24 cellular contexts compared by ENCODE assay signal in the genomic region with DNA sequence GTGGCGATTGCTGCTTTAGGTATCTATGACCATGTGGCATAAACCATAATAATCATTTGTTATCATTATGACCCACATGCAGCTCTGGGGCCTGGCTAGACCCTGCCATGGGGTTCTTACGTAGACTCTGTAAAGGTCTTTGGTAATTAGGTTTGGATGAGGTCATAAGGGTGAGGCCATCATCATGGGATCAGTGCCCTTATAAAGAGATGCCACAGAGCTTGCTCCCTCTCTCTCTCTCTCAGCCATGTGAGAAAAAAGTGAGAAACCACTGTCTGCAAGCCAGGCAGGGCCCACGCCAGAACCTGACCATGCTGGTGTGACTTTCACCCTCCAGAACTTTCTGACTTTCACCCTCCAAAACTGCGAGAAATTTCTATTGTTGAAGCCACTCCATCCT.
DNase-seq lines count a peak whose midpoint lies in the region; ATAC-seq, FAIRE-seq and TF ChIP-seq lines count a peak whose summit lies in the region.
"Had no signal": no experiment of that assay in that cellular context is flagged by ENCODE, and none has a peak within 500 bp of the region (broad histone marks: within the 10 kb centered on the region; RNA-seq: fewer than 3 reads in every experiment).

No MANE protein-coding gene starts in this region.

- FAIRE-seq in HepG2 (lab: Jason Lieb, UNC) = no peak
- FAIRE-seq: A549, GM12878, GM12892, GM18507 had no signal

- no peak overlapping the region for H2BK120ac ChIP-seq in neuronal stem cell (ENCODE audit: low read depth, low read length)

- H3K27ac ChIP-seq in HepG2 (ENCODE audit: extremely low read length, insufficient read depth, low read length) (no peak overlapping the region), right lobe of liver (no peak overlapping the region), neuronal stem cell (replicated peaks; ENCODE audit: low read length) (no peak overlapping the region), heart left ventricle (no peak overlapping the region)
- H3K27ac ChIP-seq: 22Rv1; A549; BLaER1 treated with 17β-estradiol and CSF1 and Interleukin-3, amounts not matched to agents 10 nM and 100 nM; C4-2B had no signal

- no peak overlapping the region for H3K23ac ChIP-seq in neuronal stem cell (ENCODE audit: low read depth, low read length, poor library complexity)

- H2BK5ac ChIP-seq in neuronal stem cell (ENCODE audit: low read length) = no peak overlapping the region

- H3K4me3 ChIP-seq in HepG2 (replicated peaks in 1 of 3; ENCODE audit: insufficient read depth in 1 of 3, low read depth in 2 of 3, low read length in 3 of 3) = no peak overlapping the region
- H3K4me3 ChIP-seq in right lobe of liver = no peak overlapping the region
- no peak overlapping the region for H3K4me3 ChIP-seq in neuronal stem cell (ENCODE audit: low read length in 2 of 2)
- H3K4me3 ChIP-seq in heart left ventricle = no peak overlapping the region
- H3K4me3 ChIP-seq: A549; BLaER1 treated with 17β-estradiol and CSF1 and Interleukin-3, amounts not matched to agents 10 nM and 100 nM; GM12878 had no signal

- no peak overlapping the region for H2AK5ac ChIP-seq in neuronal stem cell (ENCODE audit: low read depth, low read length)

- no peak overlapping the region for H2BK15ac ChIP-seq in neuronal stem cell (ENCODE audit: low read length)

- H4K91ac ChIP-seq in neuronal stem cell (ENCODE audit: low read depth, low read length, poor library complexity) = no peak overlapping the region

- no peak overlapping the region for H3K14ac ChIP-seq in neuronal stem cell (ENCODE audit: low read length)

- H4K8ac ChIP-seq in neuronal stem cell (ENCODE audit: low read depth, low read length) = no peak overlapping the region

- no peak for TF ChIP-seq CTCF in HepG2 (CRISPR knock-in tag; IDR thresholded peaks at IDR 0.05)
- TF ChIP-seq CTCF in right lobe of liver (IDR thresholded peaks at IDR 0.05) = no peak
- TF ChIP-seq CTCF in heart left ventricle (IDR thresholded peaks at IDR 0.05) = no peak

- H3K9ac ChIP-seq in HepG2 (ENCODE audit: insufficient read depth, low read depth, low read length) (no peak overlapping the region), neuronal stem cell (ENCODE audit: low read depth, low read length, poor library complexity) (peak overlapping the region; percentile 38)
- H3K9ac ChIP-seq: BLaER1 treated with 17β-estradiol and CSF1 and Interleukin-3, amounts not matched to agents 10 nM and 100 nM had no signal

- CTCF ChIA-PET in HepG2 (lab: Yijun Ruan, JAX; ENCODE audit: low intra/inter-chr PET ratio, low total read pairs) = no interaction called here

- H3K4ac ChIP-seq in neuronal stem cell (ENCODE audit: low read length) = no peak overlapping the region

- no peaks in the 10 kb centered on the region for H4K20me1 ChIP-seq in HepG2 (ENCODE audit: insufficient read depth, low read length)

- TF ChIP-seq EP300 in HepG2 (IDR thresholded peaks at IDR 0.05; ENCODE audit: low read depth in 2 of 2, low read length in 2 of 2) (no peak), HepG2 (CRISPR knock-in tag; IDR thresholded peaks at IDR 0.05; ENCODE audit: borderline replicate concordance) (no peak)

- in situ Hi-C loops in HepG2 (cut with HindIII; ENCODE audit: extremely low pct_ligation_motif_present, low pct_unique_long_range_greater_than_20kb) = loop anchor here (5.0 to 10.0 kb wide), 2 partner anchors 145 to 318 kb away; no protein-coding TSS in a partner anchor

- H3K9me3 ChIP-seq in HepG2 (ENCODE audit: low read length) = no peaks in the 10 kb centered on the region
- H3K9me3 ChIP-seq in right lobe of liver = no peaks in the 10 kb centered on the region
- no peaks in the 10 kb centered on the region for H3K9me3 ChIP-seq in neuronal stem cell (replicated peaks in 1 of 2; ENCODE audit: control insufficient read depth in 2 of 2, insufficient read depth in 1 of 2, low read depth in 1 of 2, low read length in 2 of 2)
- H3K9me3 ChIP-seq in heart left ventricle = no peaks in the 10 kb centered on the region
- H3K9me3 ChIP-seq: A549; BLaER1 treated with 17β-estradiol and CSF1 and Interleukin-3, amounts not matched to agents 10 nM and 100 nM had no signal

- intact Hi-C loops in HepG2 (cut with micrococcal nuclease; ENCODE audit: unreplicated experiment) (no loop called here), right lobe of liver (cut with DNase I) (loop anchor here (5.0 to 10.0 kb wide), 3 partner anchors 138 to 315 kb away; no protein-coding TSS in a partner anchor), heart left ventricle (cut with DNase I) (loop anchor here in 1 of 10 donors (5.0 kb wide), 1 partner anchor 320 kb away; no protein-coding TSS in a partner anchor)

- H3K79me2 ChIP-seq in HepG2 (ENCODE audit: insufficient read depth, low read length) = no peaks in the 10 kb centered on the region

- no peak for TF ChIP-seq POLR2A in HepG2 (IDR thresholded peaks at IDR 0.05; ENCODE audit: insufficient read depth in 1 of 2, low read depth in 2 of 2, low read length in 2 of 2)
- no peak for TF ChIP-seq POLR2A in right lobe of liver (IDR thresholded peaks at IDR 0.05)
- no peak for TF ChIP-seq POLR2A in heart left ventricle (IDR thresholded peaks at IDR 0.05)

- DNase-seq in HepG2 (ENCODE audit: low spot score) = no peak
- DNase-seq in right lobe of liver = no peak
- DNase-seq in neuronal stem cell (ENCODE audit: low spot score) = no peak
- DNase-seq in CD1c-positive myeloid dendritic cell (ENCODE audit: extremely low spot score) = no peak
- DNase-seq in heart left ventricle = no peak
- DNase-seq: AML-193; CD4-positive, alpha-beta memory T cell; CD4-positive, CD25-positive, alpha-beta regulatory T cell; CD8-positive, alpha-beta memory T cell; COR-L47; DMS 273 treated with DMSO at 0.1 percent for 48 hours; DMS153; DMS53; DMS79; DND-41; EL; GDM1 had no signal

- H3K4me2 ChIP-seq in HepG2 (ENCODE audit: low read depth, low read length) (no peak overlapping the region), neuronal stem cell (ENCODE audit: insufficient read depth, low read length, poor library complexity, severe bottlenecking) (no peak overlapping the region)
- H3K4me2 ChIP-seq: A549; BLaER1 treated with 17β-estradiol and CSF1 and Interleukin-3, amounts not matched to agents 10 nM and 100 nM had no signal

- H3K4me1 ChIP-seq in HepG2 (ENCODE audit: insufficient read depth, low read length) (no peaks in the 10 kb centered on the region), right lobe of liver (no peaks in the 10 kb centered on the region), neuronal stem cell (ENCODE audit: control insufficient read depth in 2 of 2, insufficient read depth in 1 of 2, low read depth in 1 of 2, low read length in 2 of 2) (no peaks in the 10 kb centered on the region), heart left ventricle (no peaks in the 10 kb centered on the region)
- H3K4me1 ChIP-seq: A549 had no signal

- no peaks in the 10 kb centered on the region for H3K79me1 ChIP-seq in neuronal stem cell (ENCODE audit: low read depth, low read length)

- no peak overlapping the region for H2BK12ac ChIP-seq in neuronal stem cell (ENCODE audit: low read length)

- TF ChIP-seq RAD21 in HepG2 (CRISPR knock-in tag; IDR thresholded peaks at IDR 0.05) = no peak

- H2AFZ ChIP-seq in HepG2 (ENCODE audit: low read length) = no peak overlapping the region
- no peak overlapping the region for H2AFZ ChIP-seq in neuronal stem cell (ENCODE audit: low read length)

- POLR2A ChIA-PET in HepG2 (lab: Yijun Ruan, JAX) = no interaction called here

- H3K18ac ChIP-seq in neuronal stem cell (ENCODE audit: low read length) = no peak overlapping the region

- no peak for ATAC-seq in HepG2
- ATAC-seq in right lobe of liver = no peak
- ATAC-seq in heart left ventricle = no peak
- ATAC-seq: A549, GM12878 had no signal

- H3K27me3 ChIP-seq in HepG2 (ENCODE audit: control insufficient read depth in 1 of 2, insufficient read depth in 2 of 2, low read length in 2 of 2) (peaks cover 1 to 47% of the 10 kb centered on the region in 2 experiments; a peak in 4 of 5 replicates), right lobe of liver (no peaks in the 10 kb centered on the region), neuronal stem cell (ENCODE audit: control insufficient read depth in 3 of 3, insufficient read depth in 3 of 3, low read depth in 1 of 3, low read length in 3 of 3) (peaks cover 0 to 26% (median 0%) of the 10 kb centered on the region in 3 experiments), heart left ventricle (no peaks in the 10 kb centered on the region)
- H3K27me3 ChIP-seq: BLaER1 treated with 17β-estradiol and CSF1 and Interleukin-3, amounts not matched to agents 10 nM and 100 nM had no signal

- no TSS peak for BruUV-seq in HepG2 (replicated peaks; lab: Mats Ljungman, UMichigan)

- H3K36me3 ChIP-seq in HepG2 (replicated peaks in 1 of 2; ENCODE audit: control insufficient read depth in 1 of 2, insufficient read depth in 2 of 2, low read length in 2 of 2) (no peaks in the 10 kb centered on the region), right lobe of liver (no peaks in the 10 kb centered on the region), neuronal stem cell (replicated peaks in 1 of 2; ENCODE audit: control insufficient read depth in 2 of 2, insufficient read depth in 2 of 2, low read length in 2 of 2) (no peaks in the 10 kb centered on the region), heart left ventricle (no peaks in the 10 kb centered on the region)
- H3K36me3 ChIP-seq: BLaER1 treated with 17β-estradiol and CSF1 and Interleukin-3, amounts not matched to agents 10 nM and 100 nM had no signal

- WGBS in HepG2 (ENCODE audit: low lambda C conversion rate) = 0% methylated on average over 3 of the region's 4 CpGs
- 66% methylated on average over 3 of the region's 4 CpGs for WGBS in right lobe of liver (ENCODE audit: insufficient coverage, low coverage, low lambda C conversion rate, missing lambda C conversion rate)
- no CpG with 5 or more reads among the region's 4 CpGs for WGBS in neuronal stem cell (ENCODE audit: extremely low coverage in 2 of 2, insufficient read length in 2 of 2, insufficient replicate concordance in 1 of 2), 2 donors
- WGBS in heart left ventricle, 4 donors = 70 to 89% (median 83%) methylated on average over 4 of the region's 4 CpGs

TF ChIP-seq in HepG2, 621 proteins besides CTCF, POLR2A, EP300 and RAD21:
- TF ChIP-seq ATF7 (IDR thresholded peaks at IDR 0.05) (0 out of 2 replicates have a peak, but pooled peaks have one; percentile 8), ATF7 (CRISPR knock-in tag; IDR thresholded peaks at IDR 0.05) (no peak), ZNF670 (CRISPR knock-in tag; IDR thresholded peaks at IDR 0.05; ENCODE audit: borderline replicate concordance) (no peak), SP5 (CRISPR knock-in tag; IDR thresholded peaks at IDR 0.05; ENCODE audit: borderline replicate concordance, low read depth) (no peak)
